Comparison of ENCODE assay signal across 8 cellular contexts in genomic region chr14:65412881-65413738, GRCh38. TPM values are rescaled to one million over a fixed set of nuclear protein-coding genes. Genes with fewer than 3 reads are reported as not detected.
DNase-seq lines count a peak whose midpoint lies in the region; ATAC-seq and TF ChIP-seq lines count a peak whose summit lies in the region.

No MANE protein-coding gene starts in this region.

- H3K27ac ChIP-seq in HUES64 (ENCODE audit: low read depth, low read length) = peak overlapping the region; percentile 78
- H3K27ac ChIP-seq in angular gyrus (ENCODE audit: low read depth, low read length) = peak overlapping the region; percentile 94
- H3K27ac ChIP-seq in hepatocyte = peak overlapping the region; percentile 95

- peak overlapping the region; percentile 79 for H3K4me2 ChIP-seq in hepatocyte

- DNase-seq in EH (ENCODE audit: low read depth) = peak; percentile 79
- peak; percentile 38 for DNase-seq in SK-N-DZ (ENCODE audit: low spot score)
- DNase-seq in hepatocyte (ENCODE audit: low spot score) = peak; percentile 89
- no peak for DNase-seq in retinal pigment epithelial cell (ENCODE audit: low read depth)
- DNase-seq in cerebellar cortex (ENCODE audit: low spot score) = no peak

- TF ChIP-seq CTCF in hepatocyte (IDR thresholded peaks at IDR 0.05; ENCODE audit: poor library complexity) (peak; percentile 23), retinal pigment epithelial cell (conservative IDR thresholded peaks at IDR 0.05; ENCODE audit: low read depth, low read length) (peak; percentile 14)

- no peaks in the 10 kb centered on the region for H4K20me1 ChIP-seq in hepatocyte (ENCODE audit: insufficient read depth, poor library complexity, severe bottlenecking)

- H3K4me1 ChIP-seq in HUES64 (ENCODE audit: insufficient read depth, low read length) = peaks cover 15% of the 10 kb centered on the region
- no peaks in the 10 kb centered on the region for H3K4me1 ChIP-seq in hepatocyte (ENCODE audit: insufficient read depth)

- H3K36me3 ChIP-seq in HUES64 (ENCODE audit: insufficient read depth, low read length) (no peaks in the 10 kb centered on the region), hepatocyte (replicated peaks; ENCODE audit: insufficient read depth, low read depth) (no peaks in the 10 kb centered on the region)

- peaks cover 45% of the 10 kb centered on the region for H3K79me2 ChIP-seq in hepatocyte

- H3K9me3 ChIP-seq in HUES64 (ENCODE audit: insufficient read depth, low read depth, low read length) (no peaks in the 10 kb centered on the region), hepatocyte (ENCODE audit: low read depth) (no peaks in the 10 kb centered on the region)

- H3K4me3 ChIP-seq in HUES64 (ENCODE audit: low read length) = peak overlapping the region; percentile 84
- H3K4me3 ChIP-seq in hepatocyte = peak overlapping the region; percentile 62
- peak overlapping the region; percentile 70 for H3K4me3 ChIP-seq in retinal pigment epithelial cell (ENCODE audit: low read length)

- H3K27me3 ChIP-seq in HUES64 (ENCODE audit: insufficient read depth, low read length) = no peaks in the 10 kb centered on the region
- no peaks in the 10 kb centered on the region for H3K27me3 ChIP-seq in hepatocyte

- peak overlapping the region; percentile 86 for H3K9ac ChIP-seq in HUES64 (ENCODE audit: low read depth, low read length)

- ATAC-seq in GM21515 (IDR thresholded peaks at IDR 0.05; ENCODE audit: unreplicated experiment) = peak; percentile 41

- H2AFZ ChIP-seq in hepatocyte = peak overlapping the region; percentile 67

- no peaks in the 10 kb centered on the region for H3K9me2 ChIP-seq in hepatocyte (replicated peaks; ENCODE audit: insufficient read depth)

- under 1% methylated on average over 78 of the region's 85 CpGs for WGBS in HUES64
- WGBS in hepatocyte (ENCODE audit: low lambda C conversion rate, missing lambda C conversion rate) = under 1% methylated on average over 72 of the region's 85 CpGs

RNA-seq across cellular contexts. Expression of gene FUT8, which starts 0.6 kb away (rescaled TPM):
- polyA plus RNA-seq in HUES64 (2013, experiment 1 of 2) = 29.6 TPM
- polyA plus RNA-seq in HUES64 (2013, experiment 2 of 2) = 34.6 TPM
- 33.0 and 36.5 TPM in 2 replicates for polyA plus RNA-seq in SK-N-DZ (2014; cell fraction: cytosol; rRNA removed)
- polyA plus RNA-seq in SK-N-DZ (2014; cell fraction: nucleus; rRNA removed) = 11.0 and 16.6 TPM in 2 replicates
- 62.2 and 67.5 TPM in 2 replicates for total RNA-seq in hepatocyte
- 24.4 and 26.6 TPM in 2 replicates for polyA plus RNA-seq in hepatocyte

Comparison
In these comparisons a context has a peak if more than half of its experiments do, and no peak if none do; other contexts are left out.
1. DNase-seq: peak in EH (single experiment), SK-N-DZ (single experiment) and hepatocyte (single experiment); none in retinal pigment epithelial cell (single experiment) and cerebellar cortex (single experiment).
2. Peak in every context shown above with its lines, with median percentiles within 50 percentile points of each other: H3K27ac ChIP-seq and H3K4me3 ChIP-seq.